Comparison of ENCODE assay signal across 1 cellular context in the genomic region with DNA sequence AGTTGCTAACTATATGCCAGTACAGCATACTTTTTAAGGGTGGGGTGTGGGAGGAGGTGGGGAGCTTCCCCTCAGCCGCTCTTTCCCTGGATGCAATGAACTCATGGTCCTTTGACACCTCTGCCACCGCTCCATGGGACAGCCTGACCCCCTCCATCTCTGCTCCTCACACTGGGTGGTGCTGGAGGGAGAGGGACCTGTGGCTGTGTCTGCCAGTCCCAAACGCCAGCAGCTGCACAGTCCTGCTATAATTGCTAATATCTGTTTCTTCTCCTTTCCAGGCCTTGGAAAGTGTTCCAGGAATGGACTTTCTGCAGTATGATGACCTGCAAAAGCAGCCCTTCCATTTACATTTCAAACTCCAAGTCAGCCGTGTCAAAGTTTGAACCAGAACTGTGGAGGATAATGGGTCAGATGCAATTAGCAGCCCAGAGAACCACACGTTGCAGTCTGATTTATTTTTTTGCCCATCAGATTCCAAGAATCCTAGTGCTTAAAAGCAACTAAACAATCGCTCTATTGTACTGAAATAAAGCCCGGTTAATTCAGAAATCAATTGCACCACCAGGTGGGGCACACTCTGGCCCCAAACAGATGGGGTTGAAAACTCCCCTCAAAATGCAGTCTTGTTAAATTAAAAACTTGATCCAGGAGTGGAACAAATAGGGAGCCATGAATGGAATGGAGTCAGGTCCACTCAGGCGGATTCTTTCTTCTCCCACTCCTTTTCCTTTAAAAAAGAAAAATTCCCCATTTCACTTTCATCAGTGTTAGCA.
TF ChIP-seq lines count a peak whose summit lies in the region.

No MANE protein-coding gene starts in this region.

TF ChIP-seq in GM23338, 12 proteins besides CTCF, POLR2A, EP300 and RAD21 (continued from another document):
- TF ChIP-seq, protein P1, sequence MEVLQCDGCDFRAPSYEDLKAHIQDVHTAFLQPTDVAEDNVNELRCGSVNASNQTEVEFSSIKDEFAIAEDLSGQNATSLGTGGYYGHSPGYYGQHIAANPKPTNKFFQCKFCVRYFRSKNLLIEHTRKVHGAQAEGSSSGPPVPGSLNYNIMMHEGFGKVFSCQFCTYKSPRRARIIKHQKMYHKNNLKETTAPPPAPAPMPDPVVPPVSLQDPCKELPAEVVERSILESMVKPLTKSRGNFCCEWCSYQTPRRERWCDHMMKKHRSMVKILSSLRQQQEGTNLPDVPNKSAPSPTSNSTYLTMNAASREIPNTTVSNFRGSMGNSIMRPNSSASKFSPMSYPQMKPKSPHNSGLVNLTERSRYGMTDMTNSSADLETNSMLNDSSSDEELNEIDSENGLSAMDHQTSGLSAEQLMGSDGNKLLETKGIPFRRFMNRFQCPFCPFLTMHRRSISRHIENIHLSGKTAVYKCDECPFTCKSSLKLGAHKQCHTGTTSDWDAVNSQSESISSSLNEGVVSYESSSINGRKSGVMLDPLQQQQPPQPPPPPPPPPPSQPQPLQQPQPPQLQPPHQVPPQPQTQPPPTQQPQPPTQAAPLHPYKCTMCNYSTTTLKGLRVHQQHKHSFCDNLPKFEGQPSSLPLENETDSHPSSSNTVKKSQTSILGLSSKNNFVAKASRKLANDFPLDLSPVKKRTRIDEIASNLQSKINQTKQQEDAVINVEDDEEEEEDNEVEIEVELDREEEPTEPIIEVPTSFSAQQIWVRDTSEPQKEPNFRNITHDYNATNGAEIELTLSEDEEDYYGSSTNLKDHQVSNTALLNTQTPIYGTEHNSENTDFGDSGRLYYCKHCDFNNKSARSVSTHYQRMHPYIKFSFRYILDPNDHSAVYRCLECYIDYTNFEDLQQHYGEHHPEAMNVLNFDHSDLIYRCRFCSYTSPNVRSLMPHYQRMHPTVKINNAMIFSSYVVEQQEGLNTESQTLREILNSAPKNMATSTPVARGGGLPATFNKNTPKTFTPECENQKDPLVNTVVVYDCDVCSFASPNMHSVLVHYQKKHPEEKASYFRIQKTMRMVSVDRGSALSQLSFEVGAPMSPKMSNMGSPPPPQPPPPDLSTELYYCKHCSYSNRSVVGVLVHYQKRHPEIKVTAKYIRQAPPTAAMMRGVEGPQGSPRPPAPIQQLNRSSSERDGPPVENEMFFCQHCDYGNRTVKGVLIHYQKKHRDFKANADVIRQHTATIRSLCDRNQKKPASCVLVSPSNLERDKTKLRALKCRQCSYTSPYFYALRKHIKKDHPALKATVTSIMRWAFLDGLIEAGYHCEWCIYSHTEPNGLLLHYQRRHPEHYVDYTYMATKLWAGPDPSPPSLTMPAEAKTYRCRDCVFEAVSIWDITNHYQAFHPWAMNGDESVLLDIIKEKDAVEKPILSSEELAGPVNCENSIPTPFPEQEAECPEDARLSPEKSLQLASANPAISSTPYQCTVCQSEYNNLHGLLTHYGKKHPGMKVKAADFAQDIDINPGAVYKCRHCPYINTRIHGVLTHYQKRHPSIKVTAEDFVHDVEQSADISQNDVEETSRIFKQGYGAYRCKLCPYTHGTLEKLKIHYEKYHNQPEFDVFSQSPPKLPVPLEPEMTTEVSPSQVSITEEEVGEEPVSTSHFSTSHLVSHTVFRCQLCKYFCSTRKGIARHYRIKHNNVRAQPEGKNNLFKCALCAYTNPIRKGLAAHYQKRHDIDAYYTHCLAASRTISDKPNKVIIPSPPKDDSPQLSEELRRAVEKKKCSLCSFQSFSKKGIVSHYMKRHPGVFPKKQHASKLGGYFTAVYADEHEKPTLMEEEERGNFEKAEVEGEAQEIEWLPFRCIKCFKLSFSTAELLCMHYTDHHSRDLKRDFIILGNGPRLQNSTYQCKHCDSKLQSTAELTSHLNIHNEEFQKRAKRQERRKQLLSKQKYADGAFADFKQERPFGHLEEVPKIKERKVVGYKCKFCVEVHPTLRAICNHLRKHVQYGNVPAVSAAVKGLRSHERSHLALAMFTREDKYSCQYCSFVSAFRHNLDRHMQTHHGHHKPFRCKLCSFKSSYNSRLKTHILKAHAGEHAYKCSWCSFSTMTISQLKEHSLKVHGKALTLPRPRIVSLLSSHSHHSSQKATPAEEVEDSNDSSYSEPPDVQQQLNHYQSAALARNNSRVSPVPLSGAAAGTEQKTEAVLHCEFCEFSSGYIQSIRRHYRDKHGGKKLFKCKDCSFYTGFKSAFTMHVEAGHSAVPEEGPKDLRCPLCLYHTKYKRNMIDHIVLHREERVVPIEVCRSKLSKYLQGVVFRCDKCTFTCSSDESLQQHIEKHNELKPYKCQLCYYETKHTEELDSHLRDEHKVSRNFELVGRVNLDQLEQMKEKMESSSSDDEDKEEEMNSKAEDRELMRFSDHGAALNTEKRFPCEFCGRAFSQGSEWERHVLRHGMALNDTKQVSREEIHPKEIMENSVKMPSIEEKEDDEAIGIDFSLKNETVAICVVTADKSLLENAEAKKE (CRISPR knock-in tag; IDR thresholded peaks at IDR 0.05): no peak
- TF ChIP-seq, protein P2, sequence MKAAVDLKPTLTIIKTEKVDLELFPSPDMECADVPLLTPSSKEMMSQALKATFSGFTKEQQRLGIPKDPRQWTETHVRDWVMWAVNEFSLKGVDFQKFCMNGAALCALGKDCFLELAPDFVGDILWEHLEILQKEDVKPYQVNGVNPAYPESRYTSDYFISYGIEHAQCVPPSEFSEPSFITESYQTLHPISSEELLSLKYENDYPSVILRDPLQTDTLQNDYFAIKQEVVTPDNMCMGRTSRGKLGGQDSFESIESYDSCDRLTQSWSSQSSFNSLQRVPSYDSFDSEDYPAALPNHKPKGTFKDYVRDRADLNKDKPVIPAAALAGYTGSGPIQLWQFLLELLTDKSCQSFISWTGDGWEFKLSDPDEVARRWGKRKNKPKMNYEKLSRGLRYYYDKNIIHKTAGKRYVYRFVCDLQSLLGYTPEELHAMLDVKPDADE (IDR thresholded peaks at IDR 0.05): no peak
- TF ChIP-seq NANOG (IDR thresholded peaks at IDR 0.05; ENCODE audit: borderline replicate concordance) (no peak), STAT1 (IDR thresholded peaks at IDR 0.05; ENCODE audit: unreplicated experiment) (no peak), POLR2AphosphoS5 (IDR thresholded peaks at IDR 0.05; ENCODE audit: low read depth) (no peak), CREB1 (CRISPR knock-in tag; IDR thresholded peaks at IDR 0.05; ENCODE audit: low read depth) (no peak), REST (IDR thresholded peaks at IDR 0.05; ENCODE audit: unreplicated experiment) (no peak), EZH2 (IDR thresholded peaks at IDR 0.05; ENCODE audit: low read depth, unreplicated experiment) (no peak), ZNF331 (CRISPR knock-in tag; IDR thresholded peaks at IDR 0.05; ENCODE audit: low read depth) (no peak), JUNB (IDR thresholded peaks at IDR 0.05; ENCODE audit: unreplicated experiment) (no peak), ZNF114 (CRISPR knock-in tag; IDR thresholded peaks at IDR 0.05) (no peak)
